In the genomic region with DNA sequence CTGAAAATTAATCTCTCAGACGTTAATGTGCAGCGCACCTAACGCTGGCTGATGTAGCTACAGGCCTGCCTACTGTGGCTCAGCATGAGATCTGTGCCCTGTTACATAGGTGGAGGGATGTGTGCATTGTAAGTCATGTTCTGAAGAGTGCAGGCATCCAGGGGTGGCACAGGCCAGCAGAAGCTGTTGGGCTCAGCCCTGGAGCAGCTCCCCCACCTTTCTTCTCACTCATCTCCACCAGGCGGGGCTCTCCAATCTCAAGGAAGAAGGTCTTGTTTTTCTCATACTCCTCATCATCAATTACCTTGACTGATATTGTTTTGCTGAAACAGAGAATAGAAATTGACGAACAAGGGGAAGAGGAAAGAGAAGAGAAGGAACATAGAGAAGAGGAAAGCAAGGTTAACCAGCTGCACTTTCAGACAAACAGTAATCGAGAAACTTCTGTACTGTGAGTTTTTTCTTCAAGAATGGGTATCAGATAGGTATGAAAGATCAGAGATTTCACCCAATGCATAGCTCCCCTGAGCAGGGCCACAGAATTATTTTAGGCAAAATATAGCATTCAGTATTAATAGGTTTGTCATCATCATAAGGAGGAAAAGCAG, we compare ENCODE assay signal across 27 cellular contexts.
DNase-seq lines count a peak whose midpoint lies in the region; ATAC-seq and TF ChIP-seq lines count a peak whose summit lies in the region.
"Had no signal": no experiment of that assay in that cellular context is flagged by ENCODE, and none has a peak within 500 bp of the region (broad histone marks: within the 10 kb centered on the region; RNA-seq: fewer than 3 reads in every experiment).

No MANE protein-coding gene starts in this region.

- H3K27me3 ChIP-seq in BLaER1 treated with 17β-estradiol and CSF1 and Interleukin-3, amounts not matched to agents 10 nM and 100 nM, result no peaks in the 10 kb centered on the region
- no peaks in the 10 kb centered on the region for H3K27me3 ChIP-seq in SJCRH30
- H3K27me3 ChIP-seq: gastrocnemius medialis, uterus had no signal

- peaks cover 0 to 19% (median 17%) of the 10 kb centered on the region in 10 experiments; a peak in 16 of 20 replicates for H3K4me1 ChIP-seq in BLaER1 treated with 17β-estradiol and CSF1 and Interleukin-3, amounts not matched to agents 10 nM and 100 nM
- peaks cover 17% of the 10 kb centered on the region for H3K4me1 ChIP-seq in SJCRH30
- H3K4me1 ChIP-seq: gastrocnemius medialis, uterus had no signal

- H3K27me3 Mint-ChIP-seq in chondrocyte (ENCODE audit: low read depth), result no peaks in the 10 kb centered on the region
- H3K27me3 Mint-ChIP-seq: activated CD8-positive, alpha-beta memory T cell treated with anti-CD3 and anti-CD28 coated beads, Interleukin-2, amount 10 ng/mL, durations not matched to agents 7 days and 5 days; naive B cell; stimulated activated memory B cell treated with anti-CD40 and anti-IgM and Interleukin-4, amounts not matched to agents 10 μg/mL and 1 μg/mL and 100 μg/mL, for 72 hours had no signal

- no peaks in the 10 kb centered on the region for H3K36me3 Mint-ChIP-seq in chondrocyte (ENCODE audit: low read depth)
- H3K36me3 Mint-ChIP-seq: activated CD8-positive, alpha-beta memory T cell treated with anti-CD3 and anti-CD28 coated beads, Interleukin-2, amount 10 ng/mL, durations not matched to agents 7 days and 5 days; immature natural killer cell; naive B cell; stimulated activated memory B cell treated with anti-CD40 and anti-IgM and Interleukin-4, amounts not matched to agents 10 μg/mL and 1 μg/mL and 100 μg/mL, for 72 hours had no signal

- H3K27ac ChIP-seq in BLaER1 treated with 17β-estradiol and CSF1 and Interleukin-3, amounts not matched to agents 10 nM and 100 nM, result no peak overlapping the region; a peak in 1 of 22 replicates
- peak overlapping the region; percentile 14; the same call in 1 of the 2 replicates for H3K27ac ChIP-seq in SJCRH30
- H3K27ac ChIP-seq: gastrocnemius medialis, uterus, WERI-Rb-1 had no signal

- H3K4me2 ChIP-seq in BLaER1 treated with 17β-estradiol and CSF1 and Interleukin-3, amounts not matched to agents 10 nM and 100 nM, result peak overlapping the region in 7 of 11 experiments; percentile 0 to 66 (median 47); a peak in 11 of 22 replicates
- H3K4me2 ChIP-seq: smooth muscle cell had no signal

- no peak overlapping the region for H3K4me3 ChIP-seq in BLaER1 treated with 17β-estradiol and CSF1 and Interleukin-3, amounts not matched to agents 10 nM and 100 nM
- H3K4me3 ChIP-seq in SJCRH30, result no peak overlapping the region
- H3K4me3 ChIP-seq: gastrocnemius medialis, K562, smooth muscle cell, uterus had no signal

- no peaks in the 10 kb centered on the region for H3K9me3 Mint-ChIP-seq in chondrocyte (ENCODE audit: low read depth)
- H3K9me3 Mint-ChIP-seq: naive B cell; stimulated activated memory B cell treated with anti-CD40 and anti-IgM and Interleukin-4, amounts not matched to agents 10 μg/mL and 1 μg/mL and 100 μg/mL, for 72 hours had no signal

- peaks cover 11% of the 10 kb centered on the region for H3K4me1 Mint-ChIP-seq in chondrocyte (ENCODE audit: low read depth)
- H3K4me1 Mint-ChIP-seq: immature natural killer cell; stimulated activated memory B cell treated with anti-CD40 and anti-IgM and Interleukin-4, amounts not matched to agents 10 μg/mL and 1 μg/mL and 100 μg/mL, for 72 hours had no signal

- H3K9ac ChIP-seq in BLaER1 treated with 17β-estradiol and CSF1 and Interleukin-3, amounts not matched to agents 10 nM and 100 nM, result no peak overlapping the region

- H4K20me1 ChIP-seq in BLaER1 treated with 17β-estradiol and CSF1 and Interleukin-3, amounts not matched to agents 10 nM and 100 nM, result no peaks in the 10 kb centered on the region

- no peak overlapping the region for H3K4me3 Mint-ChIP-seq in chondrocyte (ENCODE audit: unreplicated experiment)
- H3K4me3 Mint-ChIP-seq: activated CD8-positive, alpha-beta memory T cell treated with anti-CD3 and anti-CD28 coated beads, Interleukin-2, amount 10 ng/mL, durations not matched to agents 7 days and 5 days; immature natural killer cell; stimulated activated memory B cell treated with anti-CD40 and anti-IgM and Interleukin-4, amounts not matched to agents 10 μg/mL and 1 μg/mL and 100 μg/mL, for 72 hours had no signal

- TF ChIP-seq CTCF in chondrocyte (IDR thresholded peaks at IDR 0.05), result no peak

- H3K27ac Mint-ChIP-seq in chondrocyte (ENCODE audit: unreplicated experiment), result no peak overlapping the region
- H3K27ac Mint-ChIP-seq: activated CD8-positive, alpha-beta memory T cell treated with anti-CD3 and anti-CD28 coated beads, Interleukin-2, amount 10 ng/mL, durations not matched to agents 7 days and 5 days; immature natural killer cell; stimulated activated memory B cell treated with anti-CD40 and anti-IgM and Interleukin-4, amounts not matched to agents 10 μg/mL and 1 μg/mL and 100 μg/mL, for 72 hours had no signal

- H3K9me3 ChIP-seq in BLaER1 treated with 17β-estradiol and CSF1 and Interleukin-3, amounts not matched to agents 10 nM and 100 nM (replicated peaks in 1 of 11), result peaks cover 0 to 8% (median 0%) of the 10 kb centered on the region in 11 experiments; a peak in 2 of 22 replicates
- H3K9me3 ChIP-seq in SJCRH30 (replicated peaks), result no peaks in the 10 kb centered on the region
- H3K9me3 ChIP-seq: gastrocnemius medialis, uterus had no signal

- ATAC-seq in GM18502 (IDR thresholded peaks at IDR 0.05; ENCODE audit: poor library complexity, unreplicated experiment) (peak; percentile 45), HG02885 (IDR thresholded peaks at IDR 0.05; ENCODE audit: poor library complexity, unreplicated experiment) (peak; percentile 34), GM19351 (IDR thresholded peaks at IDR 0.05; ENCODE audit: unreplicated experiment) (no peak)
- ATAC-seq: activated CD8-positive, alpha-beta memory T cell treated with anti-CD3 and anti-CD28 coated beads, Interleukin-2, amount 10 ng/mL, durations not matched to agents 7 days and 5 days; gastrocnemius medialis; K562; left lobe of liver; Right ventricle myocardium inferior; stimulated activated memory B cell treated with anti-CD40 and anti-IgM and Interleukin-4, amounts not matched to agents 10 μg/mL and 1 μg/mL and 100 μg/mL, for 72 hours had no signal

- no peak for DNase-seq in SJCRH30
- DNase-seq in stimulated activated CD4-positive, alpha-beta T cell treated with anti-CD3 and anti-CD28 coated beads, Interleukin-4, amount 100 ng/mL, for 4 hours, result no peak
- no peak for DNase-seq in chondrocyte (ENCODE audit: low spot score)
- DNase-seq in retina, result no peak
- DNase-seq: activated CD4-positive, alpha-beta T cell treated with anti-CD3 and anti-CD28 coated beads, Interleukin-2, amount 50 U/mL, for 1 hour; activated CD8-positive, alpha-beta memory T cell treated with anti-CD3 and anti-CD28 coated beads, Interleukin-2, amount 10 ng/mL, durations not matched to agents 7 days and 5 days; activated naive CD4-positive, alpha-beta T cell treated with anti-CD3 and anti-CD28 coated beads, Interleukin-2, amount 50 U/mL, for 16 hours; anterior cingulate cortex; gastrocnemius medialis; hippocampal formation; immature natural killer cell; naive B cell; NCI-H187 treated with DMSO at 0.1 percent for 48 hours; NCI-H69; nucleus accumbens; T-helper 9 cell; uterus; WERI-Rb-1 had no signal

- H3K36me3 ChIP-seq in BLaER1 treated with 17β-estradiol and CSF1 and Interleukin-3, amounts not matched to agents 10 nM and 100 nM, result peaks cover 0 to 10% (median 5%) of the 10 kb centered on the region in 11 experiments; a peak in 9 of 22 replicates
- no peaks in the 10 kb centered on the region for H3K36me3 ChIP-seq in SJCRH30
- H3K36me3 ChIP-seq: gastrocnemius medialis, uterus, WERI-Rb-1 had no signal
